14 cellular contexts compared by ENCODE assay signal in the genomic region with DNA sequence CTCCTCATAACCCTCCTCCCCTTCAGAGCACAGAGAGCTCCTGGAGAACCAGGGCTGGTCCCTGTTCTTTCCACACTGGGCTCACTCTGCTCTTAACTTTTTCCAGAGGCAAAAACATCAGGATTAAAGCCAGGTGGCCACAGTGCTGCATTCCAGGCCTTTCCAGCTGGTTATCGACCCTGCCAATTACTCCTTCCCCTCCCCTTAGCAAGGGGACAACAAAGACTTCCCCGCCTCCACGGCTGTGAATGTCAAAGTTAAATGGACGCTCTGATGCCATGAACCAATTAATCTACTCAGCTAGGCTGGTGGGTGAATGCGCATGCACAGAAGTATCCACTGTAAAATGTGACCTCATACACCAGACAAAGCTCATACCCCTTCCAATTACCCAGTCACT. TPM values are rescaled to one million over a fixed set of nuclear protein-coding genes. Genes with fewer than 3 reads are reported as not detected.
A peak's percentile ranks its signal among the peaks of the same experiment; 100 is the strongest.
DNase-seq lines count a peak whose midpoint lies in the region; ATAC-seq, FAIRE-seq and TF ChIP-seq lines count a peak whose summit lies in the region.
"Had no signal": no experiment of that assay in that cellular context is flagged by ENCODE, and none has a peak within 500 bp of the region (broad histone marks: within the 10 kb centered on the region; RNA-seq: fewer than 3 reads in every experiment).

No MANE protein-coding gene starts in this region.

- 67 to 79% (median 79%) methylated on average over 5 of the region's 5 CpGs for WGBS in small intestine, 3 donors

- FAIRE-seq in small intestine (lab: Jason Lieb, UNC), result no peak
- FAIRE-seq: A204.1, islet of Langerhans had no signal

- TF ChIP-seq CTCF in neural crest cell (conservative IDR thresholded peaks at IDR 0.05) (no peak), uterus (IDR thresholded peaks at IDR 0.05) (no peak)

- peaks cover 38% of the 10 kb centered on the region for H3K36me3 Mint-ChIP-seq in neural crest cell (ENCODE audit: low read depth)

- H3K27me3 ChIP-seq in uterus (no peaks in the 10 kb centered on the region), small intestine (ENCODE audit: control insufficient read depth in 2 of 2, insufficient read depth in 2 of 2, low read length in 2 of 2) (no peaks in the 10 kb centered on the region)

- DNase-seq in Right ventricle myocardium inferior (ENCODE audit: missing footprints), result no peak
- no peak for DNase-seq in cardiac septum (ENCODE audit: low spot score)
- peak; percentile 59 for DNase-seq in fibroblast of peridontal ligament (ENCODE audit: extremely low read depth)
- DNase-seq in neural crest cell (ENCODE audit: low read depth, low spot score), result no peak
- peak; percentile 67 to 78 for DNase-seq in uterus
- no peak for DNase-seq in effector CD8-positive, alpha-beta T cell (lab: John Stamatoyannopoulos, UW)
- DNase-seq in small intestine, result no peak
- DNase-seq: NCI-H345; RPMI8226; stimulated activated naive CD8-positive, alpha-beta T cell treated with anti-CD3 and anti-CD28 coated beads, Interleukin-15, amount 100 ng/mL, for 72 hours had no signal

- H3K4me3 ChIP-seq in uterus, result no peak overlapping the region
- no peak overlapping the region for H3K4me3 ChIP-seq in small intestine (ENCODE audit: low read depth in 1 of 2, low read length in 2 of 2)

- intact Hi-C loops in Right ventricle myocardium inferior (cut with DNase I), result no loop called here
- intact Hi-C loops in cardiac septum (cut with DNase I), result no loop called here
- intact Hi-C loops in uterus (cut with DNase I; ENCODE audit: low total_unique reads), result no loop called here

- H3K27me3 Mint-ChIP-seq in neural crest cell (ENCODE audit: low read depth), result no peaks in the 10 kb centered on the region
- H3K27me3 Mint-ChIP-seq: stimulated activated naive CD8-positive, alpha-beta T cell treated with anti-CD3 and anti-CD28 coated beads, Interleukin-15, amount 100 ng/mL, for 72 hours had no signal

- H3K27ac Mint-ChIP-seq in neural crest cell (ENCODE audit: unreplicated experiment), result peak overlapping the region; percentile 21

- TF ChIP-seq POLR2A in uterus (IDR thresholded peaks at IDR 0.05), result no peak

- H3K36me3 ChIP-seq in uterus (no peaks in the 10 kb centered on the region), small intestine (ENCODE audit: control insufficient read depth in 2 of 2, insufficient read depth in 2 of 2, low read length in 2 of 2) (peaks cover 26 to 38% of the 10 kb centered on the region in 2 donors)

- ATAC-seq in Right ventricle myocardium inferior (peak; percentile 76), GM19035 (IDR thresholded peaks at IDR 0.05; ENCODE audit: unreplicated experiment) (no peak)
- ATAC-seq: stimulated activated naive CD8-positive, alpha-beta T cell treated with anti-CD3 and anti-CD28 coated beads, Interleukin-15, amount 100 ng/mL, for 72 hours had no signal

- no peaks in the 10 kb centered on the region for H3K4me1 Mint-ChIP-seq in neural crest cell
- H3K4me1 Mint-ChIP-seq: stimulated activated naive CD8-positive, alpha-beta T cell treated with anti-CD3 and anti-CD28 coated beads, Interleukin-15, amount 100 ng/mL, for 72 hours had no signal

- H3K4me1 ChIP-seq in uterus (no peaks in the 10 kb centered on the region), small intestine (ENCODE audit: control insufficient read depth in 2 of 2, insufficient read depth in 1 of 2, low read depth in 1 of 2, low read length in 1 of 2) (no peaks in the 10 kb centered on the region)

- H3K9me3 ChIP-seq in uterus (no peaks in the 10 kb centered on the region), small intestine (ENCODE audit: control insufficient read depth, low read depth) (no peaks in the 10 kb centered on the region)

- H3K4me3 Mint-ChIP-seq in neural crest cell, result no peak overlapping the region
- H3K4me3 Mint-ChIP-seq: stimulated activated naive CD8-positive, alpha-beta T cell treated with anti-CD3 and anti-CD28 coated beads, Interleukin-15, amount 100 ng/mL, for 72 hours had no signal

- peak overlapping the region; percentile 47 to 74 for H3K27ac ChIP-seq in uterus
- peak overlapping the region in 1 of 2 donors; percentile 29 for H3K27ac ChIP-seq in small intestine (ENCODE audit: low read depth in 1 of 2, low read length in 1 of 2)
- H3K27ac ChIP-seq: epithelial cell of prostate had no signal

- no peaks in the 10 kb centered on the region for H3K9me3 Mint-ChIP-seq in neural crest cell
- H3K9me3 Mint-ChIP-seq: stimulated activated naive CD8-positive, alpha-beta T cell treated with anti-CD3 and anti-CD28 coated beads, Interleukin-15, amount 100 ng/mL, for 72 hours had no signal

RNA-seq across cellular contexts. Expression of gene ACLY, which starts 23.1 kb away (rescaled TPM):
- total RNA-seq in Right ventricle myocardium inferior, result 32.3 TPM
- total RNA-seq in cardiac septum, result 33.6 TPM
- total RNA-seq in neural crest cell, result 421 and 422 TPM in 2 replicates
- 100 to 1,000 TPM in 1 of 4 donors, 10 to 100 TPM in 3; 30.0 to 108 (median 67.3) TPM for total RNA-seq in uterus
- polyA plus RNA-seq in small intestine, result 10 to 100 TPM; 44.0 to 55.6 (median 53.2) TPM

RNA-seq across cellular contexts. Expression of gene KLHL11, which starts 30.4 kb away (rescaled TPM):
- total RNA-seq in Right ventricle myocardium inferior, result 3.7 TPM
- 5.1 TPM for total RNA-seq in cardiac septum
- 20.4 and 20.6 TPM in 2 replicates for total RNA-seq in neural crest cell
- 10 to 100 TPM; 19.7 to 73.3 (median 38.5) TPM for total RNA-seq in uterus
- polyA plus RNA-seq in small intestine, result 1 to 10 TPM in 1 of 3 donors, not detected in 2; 1.7 TPM

RNA-seq across cellular contexts. Expression of gene ODAD4, which starts 34.8 kb away (rescaled TPM):
- total RNA-seq in Right ventricle myocardium inferior, result 0.76 TPM
- total RNA-seq in cardiac septum, result 0.54 TPM
- total RNA-seq in neural crest cell, result 4.2 and 4.8 TPM in 2 replicates
- 1 to 10 TPM in 3 of 4 donors, not detected in 1; 1.8 to 3.2 (median 3.2) TPM for total RNA-seq in uterus
- under 1 TPM in 1 of 3 donors, not detected in 2; 0.28 TPM for polyA plus RNA-seq in small intestine

RNA-seq across cellular contexts. Expression of gene KLHL10, which starts 58.0 kb away (rescaled TPM):
- not detected for total RNA-seq in Right ventricle myocardium inferior
- not detected for total RNA-seq in cardiac septum
- total RNA-seq in neural crest cell, result not detected in 2 replicates
- total RNA-seq in uterus, result 1 to 10 TPM in 1 of 4 donors, under 1 TPM in 1, not detected in 2; 0.70 to 1.2 TPM
- under 1 TPM in 1 of 3 donors, not detected in 2; 0.15 TPM for polyA plus RNA-seq in small intestine

RNA-seq across cellular contexts. Expression of gene NT5C3B, which starts 59.6 kb away (rescaled TPM):
- total RNA-seq in Right ventricle myocardium inferior, result 18.1 TPM
- 22.8 TPM for total RNA-seq in cardiac septum
- total RNA-seq in neural crest cell, result 120 and 123 TPM in 2 replicates
- total RNA-seq in uterus, result 10 to 100 TPM; 32.5 to 77.9 (median 68.1) TPM
- polyA plus RNA-seq in small intestine, result 10 to 100 TPM; 10.5 to 36.0 (median 21.3) TPM

Comparison
In these comparisons a context has a peak if more than half of its experiments do, and no peak if none do; other contexts are left out.
1. DNase-seq: peak in fibroblast of peridontal ligament (single experiment) and uterus (2 of 2); none in Right ventricle myocardium inferior (single experiment), cardiac septum (single experiment), neural crest cell (single experiment), effector CD8-positive, alpha-beta T cell (single experiment) and small intestine (single experiment).